20 cellular contexts compared by ENCODE assay signal in genomic region chr20:59705651-59706101, GRCh38.
DNase-seq lines count a peak whose midpoint lies in the region; ATAC-seq and TF ChIP-seq lines count a peak whose summit lies in the region.
"Had no signal": no experiment of that assay in that cellular context is flagged by ENCODE, and none has a peak within 500 bp of the region (broad histone marks: within the 10 kb centered on the region; RNA-seq: fewer than 3 reads in every experiment).

No MANE protein-coding gene starts in this region.

- H3K36me3 Mint-ChIP-seq in H9 (ENCODE audit: insufficient read depth in 1 of 3, low read depth in 3 of 3) (peaks cover 0 to 11% (median 4%) of the 10 kb centered on the region in 3 experiments; a peak in 4 of 7 replicates), Calu3 (ENCODE audit: insufficient read depth, unreplicated experiment) (no peaks in the 10 kb centered on the region)
- H3K36me3 Mint-ChIP-seq: IgD-negative memory B cell had no signal

- WGBS in H9 (ENCODE audit: extremely low coverage, insufficient read length, low lambda C conversion rate) = no CpG with 5 or more reads among the region's 2 CpGs

- H3K23me2 ChIP-seq in H9 (ENCODE audit: insufficient read length, low read depth, low read length, poor library complexity, severe bottlenecking) = no peaks in the 10 kb centered on the region

- no peak overlapping the region for H3K4me3 ChIP-seq in BLaER1 treated with 17β-estradiol and CSF1 and Interleukin-3, amounts not matched to agents 10 nM and 100 nM
- H3K4me3 ChIP-seq in NT2/D1 (ENCODE audit: insufficient read length, low read depth) = no peak overlapping the region

- H3K9me3 Mint-ChIP-seq in H9 (peaks cover 0 to 98% of the 10 kb centered on the region in 2 experiments; a peak in 2 of 5 replicates), Calu3 (ENCODE audit: low read depth, unreplicated experiment) (no peaks in the 10 kb centered on the region)
- H3K9me3 Mint-ChIP-seq: IgD-negative memory B cell had no signal

- H3K23ac ChIP-seq in H9 (ENCODE audit: insufficient read length, low read depth, low read length) = no peak overlapping the region

- H3K4ac ChIP-seq in H9 (ENCODE audit: low read depth, low read length) = no peak overlapping the region

- TF ChIP-seq CTCF in H9 (conservative IDR thresholded peaks at IDR 0.05) (peak; percentile 32; the same call in 1 of the 3 replicates), Calu3 (IDR thresholded peaks at IDR 0.05; ENCODE audit: unreplicated experiment) (no peak)

- H3K79me1 ChIP-seq in H9 (ENCODE audit: insufficient read depth, low read depth, low read length, poor library complexity, severe bottlenecking) = no peaks in the 10 kb centered on the region

- peaks cover 0 to 57% (median 32%) of the 10 kb centered on the region in 10 experiments; a peak in 17 of 20 replicates for H3K4me1 ChIP-seq in BLaER1 treated with 17β-estradiol and CSF1 and Interleukin-3, amounts not matched to agents 10 nM and 100 nM
- no peaks in the 10 kb centered on the region; the same call in 1 of the 2 replicates for H3K4me1 ChIP-seq in H9 (ENCODE audit: insufficient read depth, low read length)
- peaks cover 4% of the 10 kb centered on the region for H3K4me1 ChIP-seq in NT2/D1 (ENCODE audit: insufficient read depth, insufficient read length)

- no peak overlapping the region for H2BK20ac ChIP-seq in H9 (ENCODE audit: low read depth, low read length, poor library complexity, severe bottlenecking)

- H3K9ac ChIP-seq in BLaER1 treated with 17β-estradiol and CSF1 and Interleukin-3, amounts not matched to agents 10 nM and 100 nM = no peak overlapping the region
- no peak overlapping the region for H3K9ac ChIP-seq in H9 (ENCODE audit: extremely low read depth, insufficient read length, low read length)
- no peak overlapping the region for H3K9ac ChIP-seq in NT2/D1 (ENCODE audit: insufficient read length, low read depth)

- no peak for ATAC-seq in GM18873 (IDR thresholded peaks at IDR 0.05; ENCODE audit: low FRiP score, unreplicated experiment)
- ATAC-seq: PC-3 had no signal

- H2AFZ ChIP-seq in H9 (ENCODE audit: low read length) = no peak overlapping the region

- no peak overlapping the region for H2BK12ac ChIP-seq in H9 (ENCODE audit: insufficient read length, low read depth, low read length)

- H3K4me3 Mint-ChIP-seq in H9 = no peak overlapping the region
- no peak overlapping the region for H3K4me3 Mint-ChIP-seq in Calu3 (ENCODE audit: low read depth, unreplicated experiment)
- H3K4me3 Mint-ChIP-seq: IgD-negative memory B cell had no signal

- CTCF ChIA-PET in Calu3 (lab: Charles Lee) = no interaction called here

- no peak overlapping the region for H3K14ac ChIP-seq in H9 (ENCODE audit: insufficient read depth, low read length)

- H3K27ac Mint-ChIP-seq in H9 (no peak overlapping the region; a peak in 1 of 7 replicates), Calu3 (ENCODE audit: unreplicated experiment) (no peak overlapping the region)
- H3K27ac Mint-ChIP-seq: IgD-negative memory B cell had no signal

- DNase-seq in H9 = peak; percentile 42
- peak; percentile 15 for DNase-seq in NT2/D1 (ENCODE audit: low read depth, low spot score)
- peak; percentile 46 for DNase-seq in iPS-NIHi7 (ENCODE audit: extremely low spot score)
- DNase-seq in Calu3 = no peak
- no peak for DNase-seq in ACHN
- no peak for DNase-seq in CD1c-positive myeloid dendritic cell (ENCODE audit: extremely low spot score)
- DNase-seq: C1 segment of cervical spinal cord, DMS79 treated with DMSO at 0.1 percent for 48 hours, NCI-H1105 treated with DMSO at 0.1 percent for 48 hours, NCI-H1694 treated with DMSO at 0.1 percent for 48 hours, NCI-H2107, NCI-H2227 treated with DMSO at 0.1 percent for 48 hours, NCI-H510A treated with DMSO at 0.1 percent for 48 hours, NCI-H774, PC-3, RPMI8226, T-helper 1 cell had no signal

- no peak overlapping the region for H2BK5ac ChIP-seq in H9 (ENCODE audit: insufficient read length, low read length)

- no peak overlapping the region for H4K91ac ChIP-seq in H9 (ENCODE audit: insufficient read length, low read depth, low read length)

- no peak overlapping the region for H3K18ac ChIP-seq in H9 (ENCODE audit: insufficient read length, low read depth, low read length)

- peaks cover 0 to 100% (median 0%) of the 10 kb centered on the region in 11 experiments; a peak in 6 of 22 replicates for H4K20me1 ChIP-seq in BLaER1 treated with 17β-estradiol and CSF1 and Interleukin-3, amounts not matched to agents 10 nM and 100 nM
- H4K20me1 ChIP-seq in H9 (ENCODE audit: control insufficient read depth, insufficient read depth, insufficient read length) = no peaks in the 10 kb centered on the region

- H3K4me1 Mint-ChIP-seq in H9 (peaks cover 0 to 2% of the 10 kb centered on the region in 2 experiments; a peak in 1 of 4 replicates), Calu3 (ENCODE audit: low read depth, unreplicated experiment) (no peaks in the 10 kb centered on the region)
- H3K4me1 Mint-ChIP-seq: IgD-negative memory B cell had no signal

- peaks cover 0 to 42% (median 17%) of the 10 kb centered on the region in 11 experiments; a peak in 18 of 22 replicates for H3K9me3 ChIP-seq in BLaER1 treated with 17β-estradiol and CSF1 and Interleukin-3, amounts not matched to agents 10 nM and 100 nM (replicated peaks in 1 of 11)
- H3K9me3 ChIP-seq in H9 (ENCODE audit: control insufficient read depth, low read depth, low read length) (peaks cover 11% of the 10 kb centered on the region), NT2/D1 (ENCODE audit: insufficient read depth, low read length) (no peaks in the 10 kb centered on the region)

- no TSS peak for BruUV-seq in Calu3 (replicated peaks; lab: Mats Ljungman, UMichigan)

- H3K36me3 ChIP-seq in BLaER1 treated with 17β-estradiol and CSF1 and Interleukin-3, amounts not matched to agents 10 nM and 100 nM = peaks cover 0 to 93% (median 23%) of the 10 kb centered on the region in 11 experiments; a peak in 13 of 22 replicates
- H3K36me3 ChIP-seq in NT2/D1 (ENCODE audit: insufficient read depth, insufficient read length, low read length) = no peaks in the 10 kb centered on the region

- no peak overlapping the region for H2AK5ac ChIP-seq in H9 (ENCODE audit: insufficient read length, low read length)

- H3K27ac ChIP-seq in BLaER1 treated with 17β-estradiol and CSF1 and Interleukin-3, amounts not matched to agents 10 nM and 100 nM = peak overlapping the region in 2 of 11 experiments; percentile 17 to 30; a peak in 3 of 22 replicates
- H3K27ac ChIP-seq in H9 (ENCODE audit: insufficient read length, low read depth, low read length) = no peak overlapping the region

- H4K8ac ChIP-seq in H9 (replicated peaks; ENCODE audit: insufficient read length, low read depth, low read length) = no peak overlapping the region

- peak overlapping the region in 9 of 11 experiments; percentile 2 to 31 (median 16); a peak in 9 of 22 replicates for H3K4me2 ChIP-seq in BLaER1 treated with 17β-estradiol and CSF1 and Interleukin-3, amounts not matched to agents 10 nM and 100 nM
- no peak overlapping the region for H3K4me2 ChIP-seq in H9 (ENCODE audit: insufficient read depth, insufficient read length, low read length)

- no peak overlapping the region for H3T11ph ChIP-seq in H9 (ENCODE audit: low read length)

- in situ Hi-C loops in ACHN (cut with HindIII; ENCODE audit: low pct_ligation_motif_present, low pct_unique_long_range_greater_than_20kb, low sequenced_read_pairs) = no loop called here

- H3K79me2 ChIP-seq in H9 (ENCODE audit: insufficient read depth, low read length) = no peaks in the 10 kb centered on the region

- intact Hi-C loops in Calu3 (cut with micrococcal nuclease; ENCODE audit: unreplicated experiment) = no loop called here

- no peaks in the 10 kb centered on the region for H3K27me3 ChIP-seq in BLaER1 treated with 17β-estradiol and CSF1 and Interleukin-3, amounts not matched to agents 10 nM and 100 nM
- H3K27me3 ChIP-seq in H9 (ENCODE audit: insufficient read depth, low read length) = no peaks in the 10 kb centered on the region; the same call in 1 of the 2 replicates
- H3K27me3 ChIP-seq in NT2/D1 (ENCODE audit: insufficient read depth, insufficient read length) = no peaks in the 10 kb centered on the region

- no peak overlapping the region for H3K56ac ChIP-seq in H9 (ENCODE audit: insufficient read length, low read depth, low read length)

- H2BK120ac ChIP-seq in H9 (ENCODE audit: low read depth, low read length, poor library complexity, severe bottlenecking) = no peak overlapping the region

- peaks cover 11% of the 10 kb centered on the region for H3K27me3 Mint-ChIP-seq in H9 (ENCODE audit: low read depth)
- peaks cover 91% of the 10 kb centered on the region for H3K27me3 Mint-ChIP-seq in Calu3 (ENCODE audit: unreplicated experiment)

- no peak overlapping the region for H2BK15ac ChIP-seq in H9 (ENCODE audit: low read depth, low read length)

- H4K5ac ChIP-seq in H9 (ENCODE audit: insufficient read length, low read depth, low read length) = no peak overlapping the region

Comparison
In these comparisons a context has a peak if more than half of its experiments do, and no peak if none do; other contexts are left out.
1. DNase-seq: peak in H9 (single experiment), NT2/D1 (single experiment) and iPS-NIHi7 (single experiment); none in Calu3 (single experiment), ACHN (single experiment) and CD1c-positive myeloid dendritic cell (single experiment).